Comparison of ENCODE assay signal across 13 cellular contexts in genomic region chr1:1594602-1594981, GRCh38. TPM values are rescaled to one million over a fixed set of nuclear protein-coding genes. Genes with fewer than 3 reads are reported as not detected.
A peak's percentile ranks its signal among the peaks of the same experiment; 100 is the strongest.
DNase-seq lines count a peak whose midpoint lies in the region; ATAC-seq and TF ChIP-seq lines count a peak whose summit lies in the region.
"Had no signal": no experiment of that assay in that cellular context is flagged by ENCODE, and none has a peak within 500 bp of the region (broad histone marks: within the 10 kb centered on the region; RNA-seq: fewer than 3 reads in every experiment).

No MANE protein-coding gene starts in this region.

- intact Hi-C loops in testis (cut with DNase I; ENCODE audit: low total_unique reads) = no loop called here

- H3K27ac ChIP-seq in HEK293 (ENCODE audit: extremely low read depth, low read depth, low read length) = no peak overlapping the region
- no peak overlapping the region for H3K27ac ChIP-seq in testis
- H3K27ac ChIP-seq: C4-2B, cardiac muscle cell, left lung, thoracic aorta had no signal

- H3K36me3 ChIP-seq in HEK293 (ENCODE audit: control insufficient read depth in 2 of 2, insufficient read depth in 1 of 2, low read length in 2 of 2) (no peaks in the 10 kb centered on the region), testis (ENCODE audit: low read depth, missing control alignments) (no peaks in the 10 kb centered on the region)
- H3K36me3 ChIP-seq: cardiac muscle cell, left lung, thoracic aorta had no signal

- POLR2A ChIA-PET in HEK293 (lab: Yijun Ruan, JAX) = no interaction called here

- peaks cover 6% of the 10 kb centered on the region; the same call in 1 of the 2 replicates for H3K4me1 ChIP-seq in HEK293 (ENCODE audit: control insufficient read depth, insufficient read depth, low read length)
- H3K4me1 ChIP-seq in testis = peaks cover 15% of the 10 kb centered on the region

- no peak for ATAC-seq in HG02571 (IDR thresholded peaks at IDR 0.05; ENCODE audit: unreplicated experiment)
- ATAC-seq: left lung had no signal

- no peak for TF ChIP-seq CTCF in HEK293 (tag by site-specific recombination; IDR thresholded peaks at IDR 0.05)
- TF ChIP-seq CTCF in testis (IDR thresholded peaks at IDR 0.05) = no peak

- 62 to 68% methylated on average over 6 to 8 of the region's 8 CpGs for WGBS in testis, 2 donors

- H3K4me3 ChIP-seq in HEK293 (ENCODE audit: low read depth, low read length) = no peak overlapping the region
- H3K4me3 ChIP-seq in testis = no peak overlapping the region
- H3K4me3 ChIP-seq: cardiac muscle cell, left lung, thoracic aorta had no signal

- DNase-seq in D341Med (ENCODE audit: low spot score) (peak; percentile 51), cerebellum (ENCODE audit: low spot score) (peak; percentile 59), testis (no peak), NCI-H2227 (lab: John Stamatoyannopoulos, UW; ENCODE audit: unreplicated experiment) (no peak)
- DNase-seq: activated naive CD4-positive, alpha-beta T cell treated with anti-CD3 and anti-CD28 coated beads, Interleukin-2, amount 50 U/mL, for 16 hours; NCI-H187 had no signal

- H3K27me3 ChIP-seq in testis = no peaks in the 10 kb centered on the region

- no peak for TF ChIP-seq POLR2A in testis (IDR thresholded peaks at IDR 0.05)

- H3K9me3 ChIP-seq in HEK293 (ENCODE audit: control insufficient read depth, insufficient read depth, low read depth, low read length) (no peaks in the 10 kb centered on the region), testis (no peaks in the 10 kb centered on the region)
- H3K9me3 ChIP-seq: left lung, thoracic aorta had no signal

- CTCF ChIA-PET in HEK293 (lab: Yijun Ruan, JAX) = no interaction called here

TF ChIP-seq in HEK293, 187 proteins besides CTCF, POLR2A, EP300 and RAD21 (continues in another document):
- TF ChIP-seq ZNF571 (tag by site-specific recombination; IDR thresholded peaks at IDR 0.05) (no peak), ZNF560 (tag by site-specific recombination; IDR thresholded peaks at IDR 0.05; ENCODE audit: borderline replicate concordance) (no peak), ZNF121 (tag by site-specific recombination; IDR thresholded peaks at IDR 0.05) (no peak), ZNF600 (tag by site-specific recombination; IDR thresholded peaks at IDR 0.05) (peak; percentile 93), ZNF362 (tag by site-specific recombination; IDR thresholded peaks at IDR 0.05) (no peak), MEIS1 (CRISPR knock-in tag; IDR thresholded peaks at IDR 0.05; ENCODE audit: borderline replicate concordance) (no peak), ZNF214 (tag by site-specific recombination; IDR thresholded peaks at IDR 0.05; ENCODE audit: borderline replicate concordance) (no peak), ZBTB17 (tag by site-specific recombination; IDR thresholded peaks at IDR 0.05) (peak; percentile 60), ZNF169 (tag by site-specific recombination; IDR thresholded peaks at IDR 0.05) (no peak), ZNF596 (tag by site-specific recombination; IDR thresholded peaks at IDR 0.05) (peak; percentile 99), ZNF184 (tag by site-specific recombination; IDR thresholded peaks at IDR 0.05) (no peak), ZBTB11 (tag by site-specific recombination; conservative IDR thresholded peaks at IDR 0.05; ENCODE audit: low read depth) (no peak), PBX3 (CRISPR knock-in tag; IDR thresholded peaks at IDR 0.05) (no peak), ZNF350 (tag by site-specific recombination; IDR thresholded peaks at IDR 0.05) (no peak), EGR2 (tag by site-specific recombination; IDR thresholded peaks at IDR 0.05; ENCODE audit: low read depth) (no peak), ZFP41 (tag by site-specific recombination; IDR thresholded peaks at IDR 0.05; ENCODE audit: borderline replicate concordance) (no peak), ZNF747 (tag by site-specific recombination; IDR thresholded peaks at IDR 0.05) (no peak)
- TF ChIP-seq, protein P1, sequence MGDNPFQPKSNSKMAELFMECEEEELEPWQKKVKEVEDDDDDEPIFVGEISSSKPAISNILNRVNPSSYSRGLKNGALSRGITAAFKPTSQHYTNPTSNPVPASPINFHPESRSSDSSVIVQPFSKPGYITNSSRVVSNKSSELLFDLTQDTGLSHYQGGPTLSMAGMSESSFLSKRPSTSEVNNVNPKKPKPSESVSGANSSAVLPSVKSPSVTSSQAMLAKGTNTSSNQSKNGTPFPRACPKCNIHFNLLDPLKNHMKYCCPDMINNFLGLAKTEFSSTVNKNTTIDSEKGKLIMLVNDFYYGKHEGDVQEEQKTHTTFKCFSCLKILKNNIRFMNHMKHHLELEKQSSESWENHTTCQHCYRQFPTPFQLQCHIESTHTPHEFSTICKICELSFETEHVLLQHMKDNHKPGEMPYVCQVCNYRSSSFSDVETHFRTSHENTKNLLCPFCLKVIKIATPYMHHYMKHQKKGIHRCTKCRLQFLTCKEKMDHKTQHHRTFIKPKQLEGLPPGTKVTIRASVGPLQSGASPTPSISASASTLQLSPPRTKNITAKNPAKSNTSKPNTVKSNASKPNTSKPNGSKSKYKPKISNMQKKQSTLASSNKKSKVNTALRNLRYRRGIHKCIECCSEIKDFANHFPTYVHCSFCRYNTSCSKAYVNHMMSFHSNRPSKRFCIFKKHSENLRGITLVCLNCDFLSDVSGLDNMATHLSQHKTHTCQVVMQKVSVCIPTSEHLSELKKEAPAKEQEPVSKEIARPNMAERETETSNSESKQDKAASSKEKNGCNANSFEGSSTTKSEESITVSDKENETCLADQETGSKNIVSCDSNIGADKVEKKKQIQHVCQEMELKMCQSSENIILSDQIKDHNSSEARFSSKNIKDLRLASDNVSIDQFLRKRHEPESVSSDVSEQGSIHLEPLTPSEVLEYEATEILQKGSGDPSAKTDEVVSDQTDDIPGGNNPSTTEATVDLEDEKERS (tag by site-specific recombination; IDR thresholded peaks at IDR 0.05) = no peak

RNA-seq across cellular contexts. Expression of gene FNDC10, which starts 5.3 kb away (rescaled TPM):
- total RNA-seq in cerebellum = 2.3 TPM
- total RNA-seq in testis = 10 to 100 TPM; 36.8 to 54.0 TPM
- 15.5 TPM for polyA plus RNA-seq in testis (ENCODE audit: insufficient read depth, low read depth, low replicate concordance)
- total RNA-seq: skeletal muscle tissue had no signal

RNA-seq across cellular contexts. Expression of gene SSU72, which starts 19.9 kb away (rescaled TPM):
- total RNA-seq in cerebellum = 35.7 TPM
- total RNA-seq in testis = 100 to 1,000 TPM; 146 to 158 TPM
- polyA plus RNA-seq in testis (ENCODE audit: insufficient read depth, low read depth, low replicate concordance) = 67.0 TPM

RNA-seq across cellular contexts. Expression of gene MIB2, which starts 20.7 kb away (rescaled TPM):
- 44.6 TPM for total RNA-seq in cerebellum
- 100 to 1,000 TPM; 154 to 172 TPM for total RNA-seq in testis
- 38.7 TPM for polyA plus RNA-seq in testis (ENCODE audit: insufficient read depth, low read depth, low replicate concordance)

RNA-seq across cellular contexts. Expression of gene MMP23B, which starts 37.4 kb away (rescaled TPM):
- 0.64 TPM for total RNA-seq in cerebellum
- total RNA-seq in testis = 10 to 100 TPM; 49.0 to 50.2 TPM
- 13.1 TPM for polyA plus RNA-seq in testis (ENCODE audit: insufficient read depth, low read depth, low replicate concordance)

RNA-seq across cellular contexts. Expression of gene TMEM240, which starts 54.2 kb away (rescaled TPM):
- total RNA-seq in cerebellum (8.8 TPM), testis (1 to 10 TPM; 3.6 to 6.3 TPM)
- polyA plus RNA-seq in testis (ENCODE audit: insufficient read depth, low read depth, low replicate concordance) = 4.3 TPM

Comparison
In these comparisons a context has a peak if more than half of its experiments do, and no peak if none do; other contexts are left out.
1. DNase-seq: peak in D341Med (single experiment) and cerebellum (single experiment); none in testis (single experiment) and NCI-H2227 (single experiment).
2. RNA of gene FNDC10, which starts 5.3 kb away (total RNA-seq): 36.8 to 54.0 TPM in testis; 2.3 TPM in cerebellum (single experiment); every median in the first group is over 10 times any median in the second.